ENCODE assay signal across 11 cellular contexts in genomic region chr4:80103615-80104014, GRCh38.
"Had no signal": no experiment of that assay in that cellular context is flagged by ENCODE, and none has a peak within 500 bp of the region (broad histone marks: within the 10 kb centered on the region; RNA-seq: fewer than 3 reads in every experiment).

No MANE protein-coding gene starts in this region.

- ATAC-seq: stimulated activated naive CD8-positive, alpha-beta T cell treated with anti-CD3 and anti-CD28 coated beads, Interleukin-15, Interleukin-2, amounts not matched to agents 100 U/mL and 50 U/mL, for 24 hours had no signal

- H3K27me3 Mint-ChIP-seq: type B pancreatic cell had no signal

- DNase-seq: activated CD4-positive, alpha-beta T cell treated with anti-CD3 and anti-CD28 coated beads for 4 hours; activated naive CD4-positive, alpha-beta T cell treated with anti-CD3 and anti-CD28 coated beads, Interleukin-2, amount 10 ng/mL, durations not matched to agents 7 days and 5 days; caudate nucleus; effector CD8-positive, alpha-beta T cell; nephron progenitor cell; stimulated activated CD4-positive, alpha-beta T cell treated with anti-CD3 and anti-CD28 coated beads, Interleukin-12 subunit alpha, Interleukin-12 subunit beta, amount 100 ng/mL, for 4 hours; stimulated activated naive CD8-positive, alpha-beta T cell treated with anti-CD3 and anti-CD28 coated beads, Interleukin-15, Interleukin-2, amounts not matched to agents 100 U/mL and 50 U/mL, for 24 hours; T1000; WERI-Rb-1 had no signal

- H3K27ac Mint-ChIP-seq: activated naive CD4-positive, alpha-beta T cell treated with anti-CD3 and anti-CD28 coated beads, Interleukin-2, amount 10 ng/mL, durations not matched to agents 7 days and 5 days; nephron progenitor cell; type B pancreatic cell had no signal

- H3K4me3 Mint-ChIP-seq: activated naive CD4-positive, alpha-beta T cell treated with anti-CD3 and anti-CD28 coated beads, Interleukin-2, amount 10 ng/mL, durations not matched to agents 7 days and 5 days; nephron progenitor cell; type B pancreatic cell had no signal

- H3K4me1 Mint-ChIP-seq: nephron progenitor cell had no signal

- H3K36me3 Mint-ChIP-seq: type B pancreatic cell had no signal

- H3K9me3 ChIP-seq: suprapubic skin had no signal
